In the genomic region with DNA sequence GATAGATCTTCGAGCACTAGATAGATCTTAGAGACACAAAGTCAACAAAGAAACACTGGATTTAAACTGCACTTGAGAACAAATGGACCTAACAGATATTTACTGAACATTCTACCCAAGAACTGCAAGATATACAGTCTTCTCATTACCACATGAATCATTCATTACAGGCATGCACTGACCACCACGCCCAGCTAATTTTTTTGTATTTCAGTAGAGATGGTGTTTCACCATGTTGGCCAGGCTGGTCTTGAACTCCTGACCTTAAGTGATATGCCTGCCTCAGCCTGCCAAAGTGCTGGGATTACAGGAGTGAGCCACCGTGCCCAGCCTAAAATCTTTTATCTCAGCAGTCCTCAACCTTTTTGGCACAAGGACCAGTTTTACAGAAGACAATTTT, we compare ENCODE assay signal across 13 cellular contexts. TPM values are rescaled to one million over a fixed set of nuclear protein-coding genes. Genes with fewer than 3 reads are reported as not detected.
A peak's percentile ranks its signal among the peaks of the same experiment; 100 is the strongest.
DNase-seq lines count a peak whose midpoint lies in the region; ATAC-seq and TF ChIP-seq lines count a peak whose summit lies in the region.
"Had no signal": no experiment of that assay in that cellular context is flagged by ENCODE, and none has a peak within 500 bp of the region (broad histone marks: within the 10 kb centered on the region; RNA-seq: fewer than 3 reads in every experiment).

No MANE protein-coding gene starts in this region.

- peaks cover 20% of the 10 kb centered on the region for H3K36me3 Mint-ChIP-seq in activated T-cell treated with anti-CD3 and anti-CD28 coated beads, Interleukin-2, amount 50 U/mL, for 24 hours (ENCODE audit: low read depth)
- H3K36me3 Mint-ChIP-seq in natural killer cell, result no peaks in the 10 kb centered on the region

- no peaks in the 10 kb centered on the region for H3K36me3 ChIP-seq in aorta (ENCODE audit: control insufficient read depth in 1 of 2, insufficient read depth in 2 of 2, low read length in 1 of 2)

- no peaks in the 10 kb centered on the region for H3K27me3 ChIP-seq in aorta (ENCODE audit: control insufficient read depth in 1 of 2, insufficient read depth in 2 of 2, low read length in 1 of 2)

- no peak for TF ChIP-seq CTCF in cardiac fibroblast (IDR thresholded peaks at IDR 0.05; ENCODE audit: low read depth, low read length)
- TF ChIP-seq CTCF in natural killer cell (IDR thresholded peaks at IDR 0.05), result no peak

- no peaks in the 10 kb centered on the region for H3K9me3 Mint-ChIP-seq in activated T-cell treated with anti-CD3 and anti-CD28 coated beads, Interleukin-2, amount 50 U/mL, for 24 hours
- H3K9me3 Mint-ChIP-seq in natural killer cell, result no peaks in the 10 kb centered on the region
- H3K9me3 Mint-ChIP-seq: activated T-cell treated with anti-CD3 and anti-CD28 coated beads, Interleukin-2, amount 50 U/mL, for 4 hours had no signal

- WGBS in aorta, 2 donors, result 66 to 73% methylated on average over 3 of the region's 3 CpGs

- peaks cover 33% of the 10 kb centered on the region for H3K4me1 Mint-ChIP-seq in activated T-cell treated with anti-CD3 and anti-CD28 coated beads, Interleukin-2, amount 50 U/mL, for 24 hours (ENCODE audit: low read depth)
- peaks cover 14 to 17% of the 10 kb centered on the region in 2 donors for H3K4me1 Mint-ChIP-seq in natural killer cell

- no peaks in the 10 kb centered on the region for H3K9me3 ChIP-seq in aorta (ENCODE audit: control insufficient read depth, low read length)
- H3K9me3 ChIP-seq: Caco-2 had no signal

- no peaks in the 10 kb centered on the region for H3K4me1 ChIP-seq in aorta (ENCODE audit: control insufficient read depth in 1 of 2, insufficient read depth in 2 of 2, low read length in 2 of 2)
- H3K4me1 ChIP-seq: Caco-2 had no signal

- H3K27ac Mint-ChIP-seq in activated T-cell treated with anti-CD3 and anti-CD28 coated beads, Interleukin-2, amount 50 U/mL, for 24 hours, result peak overlapping the region; percentile 87
- peak overlapping the region; percentile 3 to 28 for H3K27ac Mint-ChIP-seq in natural killer cell

- no peak for ATAC-seq in natural killer cell
- ATAC-seq in HG02840 (IDR thresholded peaks at IDR 0.05; ENCODE audit: low FRiP score, unreplicated experiment), result no peak
- no peak for ATAC-seq in aorta (ENCODE audit: low FRiP score)

- H3K27ac ChIP-seq in aorta (ENCODE audit: low read depth in 1 of 2, low read length in 2 of 2), result no peak overlapping the region

- intact Hi-C loops in natural killer cell (cut with micrococcal nuclease), result no loop called here
- intact Hi-C loops in aorta (cut with DNase I), result no loop called here

- H3K4me3 Mint-ChIP-seq in activated T-cell treated with anti-CD3 and anti-CD28 coated beads, Interleukin-2, amount 50 U/mL, for 24 hours, result no peak overlapping the region
- H3K4me3 Mint-ChIP-seq in natural killer cell, result no peak overlapping the region
- H3K4me3 Mint-ChIP-seq: activated T-cell treated with anti-CD3 and anti-CD28 coated beads, Interleukin-2, amount 50 U/mL, for 4 hours had no signal

- DNase-seq in activated T-cell treated with anti-CD3 and anti-CD28 coated beads, Interleukin-2, amount 50 U/mL, for 24 hours, result no peak
- no peak for DNase-seq in activated T-cell treated with anti-CD3 and anti-CD28 coated beads for 4 hours
- peak; percentile 7 for DNase-seq in RPMI7951 (ENCODE audit: low read depth)
- peak; percentile 28 to 40 for DNase-seq in cardiac fibroblast (ENCODE audit: low read depth in 2 of 2)
- no peak for DNase-seq in natural killer cell
- no peak for DNase-seq in aorta
- no peak for DNase-seq in NCI-H1694 treated with DMSO at 0.1 percent for 48 hours (lab: John Stamatoyannopoulos, UW)
- DNase-seq: cortex of kidney, NCI-H1436, NCI-H345 had no signal

- no peaks in the 10 kb centered on the region for H3K27me3 Mint-ChIP-seq in activated T-cell treated with anti-CD3 and anti-CD28 coated beads, Interleukin-2, amount 50 U/mL, for 24 hours
- H3K27me3 Mint-ChIP-seq in natural killer cell (ENCODE audit: low read depth in 2 of 2), result no peaks in the 10 kb centered on the region

- no peak overlapping the region for H3K4me3 ChIP-seq in cardiac fibroblast (replicated peaks in 1 of 2; ENCODE audit: low read depth in 2 of 2, low read length in 2 of 2)
- no peak overlapping the region for H3K4me3 ChIP-seq in aorta (ENCODE audit: low read length in 2 of 2)

RNA-seq across cellular contexts. Expression of a gene that starts 22.0 kb away (rescaled TPM):
- total RNA-seq in RPMI7951 (2014; rRNA removed; shearing (Covaris generic)), result 15.4 and 23.7 TPM in 2 replicates
- total RNA-seq in natural killer cell (10 to 100 TPM; 26.2 to 36.8 (median 34.0) TPM), aorta (10 to 100 TPM; 15.1 to 25.3 TPM)
- polyA plus RNA-seq in aorta, result 1 to 10 TPM; 2.5 to 3.0 TPM

RNA-seq across cellular contexts. Expression of a gene that starts 47.3 kb away (rescaled TPM):
- total RNA-seq in RPMI7951 (2014; rRNA removed; shearing (Covaris generic)), result 185 and 229 TPM in 2 replicates
- total RNA-seq in natural killer cell, result 1 to 10 TPM; 1.4 to 2.2 (median 1.9) TPM
- under 1 TPM in 1 of 2 donors, not detected in 1; 0.91 TPM for total RNA-seq in aorta
- 1 to 10 TPM in 1 of 2 donors, not detected in 1; 6.0 TPM for polyA plus RNA-seq in aorta

RNA-seq across cellular contexts. Expression of a gene that starts 53.6 kb away (rescaled TPM):
- 10.0 and 11.4 TPM in 2 replicates for total RNA-seq in RPMI7951 (2014; rRNA removed; shearing (Covaris generic))
- 10 to 100 TPM; 32.9 to 37.1 (median 33.7) TPM for total RNA-seq in natural killer cell
- 10 to 100 TPM; 26.0 to 27.6 TPM for total RNA-seq in aorta
- 10 to 100 TPM; 23.3 to 31.2 TPM for polyA plus RNA-seq in aorta

Comparison
In these comparisons a context has a peak if more than half of its experiments do, and no peak if none do; other contexts are left out.
1. DNase-seq: peak in RPMI7951 (single experiment) and cardiac fibroblast (2 of 2); none in activated T-cell treated with anti-CD3 and anti-CD28 coated beads, Interleukin-2, amount 50 U/mL, for 24 hours (single experiment), activated T-cell treated with anti-CD3 and anti-CD28 coated beads for 4 hours (single experiment), natural killer cell (single experiment), aorta (0 of 2) and NCI-H1694 treated with DMSO at 0.1 percent for 48 hours (single experiment).
2. RNA of a gene that starts 47.3 kb away (total RNA-seq): 185 to 229 TPM in RPMI7951; 1.4 to 2.2 TPM in natural killer cell and 0.91 TPM in aorta; every median in the first group is over 10 times any median in the second.